ENCODE assay signal across 21 cellular contexts in the genomic region with DNA sequence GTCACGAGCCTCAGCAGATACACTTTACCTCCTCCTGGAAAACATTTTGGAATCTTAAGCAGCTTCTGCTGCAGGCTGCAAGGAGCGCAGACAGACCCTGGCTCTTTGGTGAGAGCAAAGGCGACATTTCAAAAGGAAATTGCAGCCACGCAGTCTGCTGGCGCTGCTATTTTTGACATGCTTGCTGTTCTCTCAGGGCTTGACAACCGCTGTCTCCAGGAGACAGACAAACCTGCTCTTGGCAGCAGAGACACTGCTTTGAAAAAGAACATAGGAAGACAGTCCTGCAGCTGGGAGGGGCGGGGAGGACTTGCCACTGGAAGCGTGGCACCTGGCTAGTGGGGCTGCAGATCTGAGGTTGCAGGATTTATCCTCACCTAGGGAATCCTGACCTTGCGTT.
DNase-seq lines count a peak whose midpoint lies in the region; FAIRE-seq and TF ChIP-seq lines count a peak whose summit lies in the region.
"Had no signal": no experiment of that assay in that cellular context is flagged by ENCODE, and none has a peak within 500 bp of the region (broad histone marks: within the 10 kb centered on the region; RNA-seq: fewer than 3 reads in every experiment).

No MANE protein-coding gene starts in this region.

- intact Hi-C loops in activated T-helper 2 cell treated with anti-CD3 and anti-CD28 coated beads, Interferon-gamma antibody, Interleukin-2, Interleukin-4, amounts not matched to agents 10 μg/mL and 5 μg/mL and 100 μg/mL, durations not matched to agents 14 hours and 24 hours and 36 hours (cut with micrococcal nuclease): no loop called here

- H3K4me2 ChIP-seq in osteoblast (ENCODE audit: insufficient read depth, low read length): no peak overlapping the region
- H3K4me2 ChIP-seq: GM23338 had no signal

- peak overlapping the region; percentile 19 for H3K4me3 Mint-ChIP-seq in activated T-helper 2 cell treated with anti-CD3 and anti-CD28 coated beads, Interferon-gamma antibody, Interleukin-2, Interleukin-4, amounts not matched to agents 10 μg/mL and 5 μg/mL and 100 μg/mL, durations not matched to agents 14 hours and 24 hours and 36 hours (ENCODE audit: low read depth)
- H3K4me3 Mint-ChIP-seq: activated CD8-positive, alpha-beta T cell treated with anti-CD3 and anti-CD28 coated beads for 36 hours; GM23338; type B pancreatic cell had no signal

- no peak for FAIRE-seq in frontal cortex (lab: Jason Lieb, UNC)
- FAIRE-seq: endometrium, GM18507, keratinocyte, TTC549 had no signal

- no peaks in the 10 kb centered on the region for H4K20me1 ChIP-seq in osteoblast (ENCODE audit: insufficient read depth, low read length)

- H3K27ac Mint-ChIP-seq in activated T-helper 2 cell treated with anti-CD3 and anti-CD28 coated beads, Interferon-gamma antibody, Interleukin-2, Interleukin-4, amounts not matched to agents 10 μg/mL and 5 μg/mL and 100 μg/mL, durations not matched to agents 14 hours and 24 hours and 36 hours: no peak overlapping the region
- H3K27ac Mint-ChIP-seq: activated CD8-positive, alpha-beta T cell treated with anti-CD3 and anti-CD28 coated beads for 36 hours; GM23338; type B pancreatic cell had no signal

- peaks cover 60% of the 10 kb centered on the region for H3K36me3 Mint-ChIP-seq in activated T-helper 2 cell treated with anti-CD3 and anti-CD28 coated beads, Interferon-gamma antibody, Interleukin-2, Interleukin-4, amounts not matched to agents 10 μg/mL and 5 μg/mL and 100 μg/mL, durations not matched to agents 14 hours and 24 hours and 36 hours (ENCODE audit: low read depth)

- peaks cover 28% of the 10 kb centered on the region for H3K4me1 ChIP-seq in neuron (ENCODE audit: insufficient read depth, low read length)
- H3K4me1 ChIP-seq in osteoblast (ENCODE audit: insufficient read depth, low read length): no peaks in the 10 kb centered on the region
- H3K4me1 ChIP-seq: SJSA1 had no signal

- H3K27me3 ChIP-seq in neuron (ENCODE audit: insufficient read depth, low read length): no peaks in the 10 kb centered on the region
- H3K27me3 ChIP-seq in osteoblast (ENCODE audit: insufficient read depth, low read length): peaks cover 2% of the 10 kb centered on the region

- no peaks in the 10 kb centered on the region for H3K9me3 Mint-ChIP-seq in activated T-helper 2 cell treated with anti-CD3 and anti-CD28 coated beads, Interferon-gamma antibody, Interleukin-2, Interleukin-4, amounts not matched to agents 10 μg/mL and 5 μg/mL and 100 μg/mL, durations not matched to agents 14 hours and 24 hours and 36 hours
- H3K9me3 Mint-ChIP-seq: activated CD8-positive, alpha-beta T cell treated with anti-CD3 and anti-CD28 coated beads for 36 hours; GM23338; type B pancreatic cell had no signal

- H3K79me2 ChIP-seq in osteoblast (ENCODE audit: insufficient read depth, low read length): no peaks in the 10 kb centered on the region

- no peaks in the 10 kb centered on the region for H3K9me3 ChIP-seq in neuron (ENCODE audit: low read length)
- H3K9me3 ChIP-seq in osteoblast (ENCODE audit: low read depth, low read length): no peaks in the 10 kb centered on the region
- H3K9me3 ChIP-seq: SJSA1 had no signal

- H3K4me3 ChIP-seq in neuron (ENCODE audit: low read length) (peak overlapping the region; percentile 9), osteoblast (ENCODE audit: insufficient read depth, low read length) (no peak overlapping the region)
- H3K4me3 ChIP-seq: GM23338, SJSA1 had no signal

- H3K36me3 ChIP-seq in neuron (ENCODE audit: insufficient read depth, low read length) (no peaks in the 10 kb centered on the region), osteoblast (ENCODE audit: insufficient read depth, low read length) (no peaks in the 10 kb centered on the region)
- H3K36me3 ChIP-seq: SJSA1 had no signal

- no peak overlapping the region for H2AFZ ChIP-seq in neuron (ENCODE audit: low read depth, low read length)
- no peak overlapping the region for H2AFZ ChIP-seq in osteoblast (ENCODE audit: low read length)
- H2AFZ ChIP-seq: GM23338 had no signal

- no peaks in the 10 kb centered on the region for H3K27me3 Mint-ChIP-seq in activated T-helper 2 cell treated with anti-CD3 and anti-CD28 coated beads, Interferon-gamma antibody, Interleukin-2, Interleukin-4, amounts not matched to agents 10 μg/mL and 5 μg/mL and 100 μg/mL, durations not matched to agents 14 hours and 24 hours and 36 hours (ENCODE audit: low read depth)
- H3K27me3 Mint-ChIP-seq: activated CD8-positive, alpha-beta T cell treated with anti-CD3 and anti-CD28 coated beads for 36 hours had no signal

- H3K4me1 Mint-ChIP-seq in activated T-helper 2 cell treated with anti-CD3 and anti-CD28 coated beads, Interferon-gamma antibody, Interleukin-2, Interleukin-4, amounts not matched to agents 10 μg/mL and 5 μg/mL and 100 μg/mL, durations not matched to agents 14 hours and 24 hours and 36 hours (ENCODE audit: low read depth): peaks cover 61% of the 10 kb centered on the region

- TF ChIP-seq CTCF in osteoblast (IDR thresholded peaks at IDR 0.05; ENCODE audit: extremely low read depth, low read depth, low read length): no peak

- H3K27ac ChIP-seq in osteoblast (ENCODE audit: low read depth, low read length): no peak overlapping the region
- H3K27ac ChIP-seq: C4-2B, SJSA1 had no signal

- DNase-seq in DMS153 (lab: John Stamatoyannopoulos, UW): peak; percentile 36
- DNase-seq in NCI-H1417 treated with DMSO at 0.1 percent for 48 hours (lab: John Stamatoyannopoulos, UW): peak; percentile 18
- DNase-seq in activated T-helper 2 cell treated with anti-CD3 and anti-CD28 coated beads, Interferon-gamma antibody, Interleukin-2, Interleukin-4, amounts not matched to agents 10 μg/mL and 5 μg/mL and 100 μg/mL, durations not matched to agents 14 hours and 24 hours and 36 hours (ENCODE audit: low spot score): no peak
- DNase-seq in mesenteric fat pad (ENCODE audit: low spot score): no peak
- no peak for DNase-seq in amniotic stem cell (lab: John Stamatoyannopoulos, UW)
- DNase-seq in osteoblast (ENCODE audit: insufficient read length, low spot score, missing footprints): no peak
- no peak for DNase-seq in frontal cortex (ENCODE audit: low spot score in 2 of 2)
- DNase-seq: activated CD8-positive, alpha-beta T cell treated with anti-CD3 and anti-CD28 coated beads for 36 hours; activated effector memory CD4-positive, alpha-beta T cell treated with anti-CD3 and anti-CD28 coated beads, Interleukin-2, amount 50 U/mL, for 16 hours; IMR-90; NCI-H1694; NK-92 treated with Interleukin-12 subunit alpha and Interleukin-12 subunit beta, amount 100 ng/mL, for 24 hours had no signal

Comparison
In these comparisons a context has a peak if more than half of its experiments do, and no peak if none do; other contexts are left out.
1. DNase-seq: peak in DMS153 (single experiment) and NCI-H1417 treated with DMSO at 0.1 percent for 48 hours (single experiment); none in activated T-helper 2 cell treated with anti-CD3 and anti-CD28 coated beads, Interferon-gamma antibody, Interleukin-2, Interleukin-4, amounts not matched to agents 10 μg/mL and 5 μg/mL and 100 μg/mL, durations not matched to agents 14 hours and 24 hours and 36 hours (single experiment), mesenteric fat pad (single experiment), amniotic stem cell (single experiment), osteoblast (single experiment) and frontal cortex (0 of 2).